ENCODE assay signal across 16 cellular contexts in the genomic region with DNA sequence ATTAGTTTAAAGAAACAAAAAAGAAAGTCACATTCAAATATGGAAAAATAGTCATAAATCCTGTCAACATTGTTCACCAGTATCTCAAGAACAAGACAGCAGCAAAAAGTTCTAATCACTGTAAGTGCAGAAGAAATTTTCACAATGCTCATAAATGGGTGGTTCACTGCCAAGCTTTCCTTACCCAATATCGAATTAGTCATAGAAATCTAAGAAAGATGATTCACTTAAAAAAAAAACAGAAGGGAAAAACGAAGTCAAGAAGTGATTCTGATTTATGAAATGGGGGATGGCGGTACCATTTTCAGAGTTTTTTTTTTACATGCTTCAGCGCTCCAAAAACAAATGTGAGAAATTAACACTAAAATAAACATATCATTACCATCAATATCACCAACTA.
DNase-seq lines count a peak whose midpoint lies in the region; ATAC-seq, FAIRE-seq and TF ChIP-seq lines count a peak whose summit lies in the region.
"Had no signal": no experiment of that assay in that cellular context is flagged by ENCODE, and none has a peak within 500 bp of the region (broad histone marks: within the 10 kb centered on the region; RNA-seq: fewer than 3 reads in every experiment).

No MANE protein-coding gene starts in this region.

- TF ChIP-seq CTCF in AG09309 (IDR thresholded peaks at IDR 0.05; ENCODE audit: control insufficient read depth, insufficient read depth, low read depth, low read length, missing control alignments) (no peak), bronchial epithelial cell (IDR thresholded peaks at IDR 0.05; ENCODE audit: insufficient read depth, low read length, severe bottlenecking) (no peak), left ventricle myocardium inferior (IDR thresholded peaks at IDR 0.05; ENCODE audit: borderline replicate concordance) (no peak)

- no peak overlapping the region for H3K27ac ChIP-seq in left ventricle myocardium inferior (replicated peaks)
- H3K27ac ChIP-seq: dorsolateral prefrontal cortex, Peyer's patch, transverse colon had no signal

- no peaks in the 10 kb centered on the region for H3K4me1 ChIP-seq in left ventricle myocardium inferior
- H3K4me1 ChIP-seq: Peyer's patch had no signal

- ATAC-seq in GM18909 (IDR thresholded peaks at IDR 0.05; ENCODE audit: poor library complexity, unreplicated experiment), result no peak
- ATAC-seq: activated naive CD8-positive, alpha-beta T cell treated with anti-CD3 and anti-CD28 coated beads, Interleukin-2, amount 50 U/mL, for 24 hours had no signal

- H3K9me3 ChIP-seq in left ventricle myocardium inferior (replicated peaks), result peaks cover 37% of the 10 kb centered on the region

- DNase-seq in AG09309 (ENCODE audit: low read depth) (peak; percentile 66), HTR-8/SVneo (ENCODE audit: insufficient read length, low spot score) (peak; percentile 45), bronchial epithelial cell (ENCODE audit: low read depth) (peak; percentile 79), NCI-H524 (lab: John Stamatoyannopoulos, UW) (no peak), left ventricle myocardium inferior (no peak)
- no peak for DNase-seq in activated CD4-positive, alpha-beta T cell treated with anti-CD3 and anti-CD28 coated beads for 48 hours
- DNase-seq: activated naive CD8-positive, alpha-beta T cell treated with anti-CD3 and anti-CD28 coated beads, Interleukin-2, amount 50 U/mL, for 24 hours; activated T-cell treated with anti-CD3 and anti-CD28 coated beads, Interleukin-2, amount 50 U/mL, for 24 hours; dorsolateral prefrontal cortex; kidney; NCI-H526; Peyer's patch; stimulated activated CD4-positive, alpha-beta T cell treated with anti-CD3 and anti-CD28 coated beads, Interleukin-2, amount 100 ng/mL, for 24 hours; transverse colon had no signal

- intact Hi-C loops in left ventricle myocardium inferior (cut with micrococcal nuclease), result no loop called here

- H3K27me3 ChIP-seq in bronchial epithelial cell (ENCODE audit: control insufficient read depth, insufficient read depth, low read length) (no peaks in the 10 kb centered on the region), left ventricle myocardium inferior (ENCODE audit: low read depth) (no peaks in the 10 kb centered on the region)
- H3K27me3 ChIP-seq: dorsolateral prefrontal cortex, Peyer's patch, transverse colon had no signal

- FAIRE-seq in HTR-8/SVneo (lab: Jason Lieb, UNC), result no peak
- FAIRE-seq in bronchial epithelial cell (lab: Jason Lieb, UNC), result no peak
- FAIRE-seq in islet of Langerhans (lab: Jason Lieb, UNC), result peak; percentile 81
- FAIRE-seq: kidney had no signal

- H3K36me3 ChIP-seq in bronchial epithelial cell (ENCODE audit: control insufficient read depth, insufficient read depth, low read length) (peaks cover 1% of the 10 kb centered on the region), left ventricle myocardium inferior (no peaks in the 10 kb centered on the region)
- H3K36me3 ChIP-seq: Peyer's patch, transverse colon had no signal

- H3K4me3 ChIP-seq in AG09309 (ENCODE audit: control insufficient read depth, low read depth, low read length) (no peak overlapping the region), bronchial epithelial cell (ENCODE audit: low read depth, low read length) (no peak overlapping the region), left ventricle myocardium inferior (no peak overlapping the region)
- H3K4me3 ChIP-seq: dorsolateral prefrontal cortex, Peyer's patch, transverse colon had no signal

Comparison
In these comparisons a context has a peak if more than half of its experiments do, and no peak if none do; other contexts are left out.
1. DNase-seq: peak in AG09309 (single experiment), HTR-8/SVneo (single experiment) and bronchial epithelial cell (single experiment); none in NCI-H524 (0 of 2), activated CD4-positive, alpha-beta T cell treated with anti-CD3 and anti-CD28 coated beads for 48 hours (single experiment) and left ventricle myocardium inferior (single experiment).